ENCODE assay signal across 21 cellular contexts in genomic region chr10:86085136-86085535, GRCh38.
"Had no signal": no experiment of that assay in that cellular context is flagged by ENCODE, and none has a peak within 500 bp of the region (broad histone marks: within the 10 kb centered on the region; RNA-seq: fewer than 3 reads in every experiment).

No MANE protein-coding gene starts in this region.

- H3K4me3 ChIP-seq: colonic mucosa, pancreas, right lobe of liver, thoracic aorta, upper lobe of left lung had no signal

- ATAC-seq: activated CD8-positive, alpha-beta T cell treated with anti-CD3 and anti-CD28 coated beads for 36 hours; activated T-cell treated with anti-CD3 and anti-CD28 coated beads, Interleukin-2, amount 50 U/mL, for 4 hours; left ventricle myocardium superior; natural killer cell treated with Interleukin-12 subunit alpha and Interleukin-12 subunit beta and Interleukin-15 and Interleukin-18, amount 100 ng/mL, for 72 hours; pancreas; right lobe of liver had no signal

- H3K36me3 Mint-ChIP-seq: activated naive CD8-positive, alpha-beta T cell treated with anti-CD3 and anti-CD28 coated beads for 36 hours; immature natural killer cell; natural killer cell treated with Interleukin-12 subunit alpha and Interleukin-12 subunit beta and Interleukin-15 and Interleukin-18, amount 100 ng/mL, for 72 hours; stimulated activated naive B cell treated with anti-CD40 and anti-IgM and Interleukin-4, amounts not matched to agents 10 μg/mL and 1 μg/mL and 100 μg/mL, for 72 hours had no signal

- H3K36me3 ChIP-seq: colonic mucosa, neutrophil, pancreas, right lobe of liver, thoracic aorta, upper lobe of left lung had no signal

- H3K4me3 Mint-ChIP-seq: activated CD8-positive, alpha-beta T cell treated with anti-CD3 and anti-CD28 coated beads for 36 hours; activated naive CD8-positive, alpha-beta T cell treated with anti-CD3 and anti-CD28 coated beads for 36 hours; activated T-cell treated with anti-CD3 and anti-CD28 coated beads, Interleukin-2, amount 50 U/mL, for 4 hours; central memory CD8-positive, alpha-beta T cell; immature natural killer cell; natural killer cell treated with Interleukin-12 subunit alpha and Interleukin-12 subunit beta and Interleukin-15 and Interleukin-18, amount 100 ng/mL, for 72 hours; stimulated activated naive B cell treated with anti-CD40 and anti-IgM and Interleukin-4, amounts not matched to agents 10 μg/mL and 1 μg/mL and 100 μg/mL, for 72 hours had no signal

- H3K9me3 ChIP-seq: colonic mucosa, neutrophil, pancreas, right lobe of liver, SK-N-SH, thoracic aorta, upper lobe of left lung had no signal

- H3K27ac Mint-ChIP-seq: activated CD8-positive, alpha-beta T cell treated with anti-CD3 and anti-CD28 coated beads for 36 hours; activated naive CD8-positive, alpha-beta T cell treated with anti-CD3 and anti-CD28 coated beads for 36 hours; immature natural killer cell; natural killer cell treated with Interleukin-12 subunit alpha and Interleukin-12 subunit beta and Interleukin-15 and Interleukin-18, amount 100 ng/mL, for 72 hours; stimulated activated naive B cell treated with anti-CD40 and anti-IgM and Interleukin-4, amounts not matched to agents 10 μg/mL and 1 μg/mL and 100 μg/mL, for 72 hours had no signal

- H3K9ac ChIP-seq: SK-N-SH had no signal

- FAIRE-seq: astrocyte, pancreas, small intestine had no signal

- H3K4me1 ChIP-seq: colonic mucosa, pancreas, right lobe of liver, upper lobe of left lung had no signal

- H3K4me1 Mint-ChIP-seq: activated naive CD8-positive, alpha-beta T cell treated with anti-CD3 and anti-CD28 coated beads for 36 hours; central memory CD8-positive, alpha-beta T cell; immature natural killer cell; stimulated activated naive B cell treated with anti-CD40 and anti-IgM and Interleukin-4, amounts not matched to agents 10 μg/mL and 1 μg/mL and 100 μg/mL, for 72 hours had no signal

- H3K27ac ChIP-seq: colonic mucosa, neutrophil, pancreas, right lobe of liver, thoracic aorta, upper lobe of left lung had no signal

- H3K27me3 ChIP-seq: colonic mucosa, pancreas, right lobe of liver, upper lobe of left lung had no signal

- H3K9me3 Mint-ChIP-seq: activated CD8-positive, alpha-beta T cell treated with anti-CD3 and anti-CD28 coated beads for 36 hours; activated naive CD8-positive, alpha-beta T cell treated with anti-CD3 and anti-CD28 coated beads for 36 hours; activated T-cell treated with anti-CD3 and anti-CD28 coated beads, Interleukin-2, amount 50 U/mL, for 4 hours; central memory CD8-positive, alpha-beta T cell; natural killer cell treated with Interleukin-12 subunit alpha and Interleukin-12 subunit beta and Interleukin-15 and Interleukin-18, amount 100 ng/mL, for 72 hours; stimulated activated naive B cell treated with anti-CD40 and anti-IgM and Interleukin-4, amounts not matched to agents 10 μg/mL and 1 μg/mL and 100 μg/mL, for 72 hours had no signal

- DNase-seq: activated CD4-positive, alpha-beta T cell treated with anti-CD3 and anti-CD28 coated beads for 48 hours; activated CD8-positive, alpha-beta T cell treated with anti-CD3 and anti-CD28 coated beads for 36 hours; activated naive CD4-positive, alpha-beta T cell treated with Interleukin-2 at 50 U/mL for 16 hours; activated naive CD8-positive, alpha-beta T cell treated with anti-CD3 and anti-CD28 coated beads for 36 hours; activated T-cell treated with anti-CD3 and anti-CD28 coated beads, Interleukin-2, amount 50 U/mL, for 4 hours; colonic mucosa; immature natural killer cell; left ventricle myocardium superior; pancreas; right lobe of liver; SK-N-SH; small intestine; stimulated activated CD4-positive, alpha-beta T cell treated with anti-CD3 and anti-CD28 coated beads, Interleukin-2, amount 100 ng/mL, for 48 hours; stimulated activated CD8-positive, alpha-beta memory T cell treated with anti-CD3 and anti-CD28 coated beads, Interleukin-4, amount 100 ng/mL, for 48 hours; stimulated activated naive B cell treated with anti-CD40 and anti-IgM and Interleukin-4, amounts not matched to agents 10 μg/mL and 1 μg/mL and 100 μg/mL, for 72 hours; upper lobe of left lung had no signal
